Comparison of ENCODE assay signal across 9 cellular contexts in genomic region chr11:61747389-61748285, GRCh38. TPM values are rescaled to one million over a fixed set of nuclear protein-coding genes. Genes with fewer than 3 reads are reported as not detected.
DNase-seq lines count a peak whose midpoint lies in the region; ATAC-seq and TF ChIP-seq lines count a peak whose summit lies in the region.
"Had no signal": no experiment of that assay in that cellular context is flagged by ENCODE, and none has a peak within 500 bp of the region (broad histone marks: within the 10 kb centered on the region; RNA-seq: fewer than 3 reads in every experiment).

No MANE protein-coding gene starts in this region.

- peaks cover 14 to 34% (median 27%) of the 10 kb centered on the region in 3 donors for H3K27me3 Mint-ChIP-seq in naive B cell

- H3K27ac Mint-ChIP-seq in naive B cell = no peak overlapping the region

- H3K36me3 ChIP-seq in H7 (replicated peaks; ENCODE audit: control insufficient read depth, insufficient read depth, low read length) (no peaks in the 10 kb centered on the region), upper lobe of right lung (no peaks in the 10 kb centered on the region)

- peaks cover 0 to 4% (median 4%) of the 10 kb centered on the region in 3 donors for H3K4me1 Mint-ChIP-seq in naive B cell

- H3K4me3 ChIP-seq in H7 (ENCODE audit: insufficient read depth, low read depth, low read length) = no peak overlapping the region
- H3K4me3 ChIP-seq in upper lobe of right lung = no peak overlapping the region
- H3K4me3 ChIP-seq: SK-N-MC had no signal

- H3K36me3 Mint-ChIP-seq in naive B cell = no peaks in the 10 kb centered on the region

- ATAC-seq in naive B cell (ENCODE audit: low read depth in 2 of 2) = peak; percentile 29 to 39
- ATAC-seq in upper lobe of right lung = peak; percentile 90

- peak overlapping the region in 1 of 8 donors; percentile 15 for H3K4me3 Mint-ChIP-seq in naive B cell

- H3K27me3 ChIP-seq in H7 (ENCODE audit: control insufficient read depth, insufficient read depth, low read length) (peaks cover 6% of the 10 kb centered on the region), upper lobe of right lung (no peaks in the 10 kb centered on the region)

- DNase-seq in DMS114 treated with DMSO at 0.1 percent for 48 hours (lab: John Stamatoyannopoulos, UW; ENCODE audit: unreplicated experiment) (peak; percentile 53), H7 (peak; percentile 97), NCI-H226 (peak; percentile 64), fibroblast of peridontal ligament (ENCODE audit: extremely low read depth) (peak; percentile 16), naive B cell (peak; percentile 26), upper lobe of right lung (peak; percentile 88), NCI-H524 treated with DMSO at 0.1 percent for 48 hours (lab: John Stamatoyannopoulos, UW) (no peak)
- DNase-seq in activated T-cell treated with anti-CD3 and anti-CD28 coated beads, Interleukin-2, amount 50 U/mL, for 1 hour = peak; percentile 51

- no peaks in the 10 kb centered on the region for H3K9me3 Mint-ChIP-seq in naive B cell

- H3K27ac ChIP-seq in upper lobe of right lung = no peak overlapping the region
- H3K27ac ChIP-seq: SK-N-MC had no signal

- H3K4me1 ChIP-seq in upper lobe of right lung = peaks cover under 1% of the 10 kb centered on the region

- H3K9me3 ChIP-seq in upper lobe of right lung = no peaks in the 10 kb centered on the region

- intact Hi-C loops in upper lobe of right lung (cut with DNase I) = no loop called here

- TF ChIP-seq CTCF in upper lobe of right lung (IDR thresholded peaks at IDR 0.05) = peak; percentile 85

RNA-seq across cellular contexts. Expression of gene MYRF, which starts 4.8 kb away (rescaled TPM):
- total RNA-seq in H7 (2014; rRNA removed; shearing (Covaris generic)) = 3.6 and 4.2 TPM in 2 replicates
- polyA plus RNA-seq in naive B cell (ENCODE audit: low read depth in 6 of 6) = under 1 TPM in 5 of 6 donors, not detected in 1; 0.11 to 0.35 (median 0.17) TPM
- 62.6 TPM for total RNA-seq in upper lobe of right lung

RNA-seq across cellular contexts. Expression of gene TMEM258, which starts 44.8 kb away (rescaled TPM):
- total RNA-seq in H7 (2014; rRNA removed; shearing (Covaris generic)) = 263 and 296 TPM in 2 replicates
- 100 to 1,000 TPM; 117 to 238 (median 185) TPM for polyA plus RNA-seq in naive B cell (ENCODE audit: low read depth in 6 of 6)
- 94.0 TPM for total RNA-seq in upper lobe of right lung

RNA-seq across cellular contexts. Expression of gene FEN1, which starts 45.1 kb away (rescaled TPM):
- total RNA-seq in H7 (2014; rRNA removed; shearing (Covaris generic)) = 103 and 119 TPM in 2 replicates
- 10 to 100 TPM in 5 of 6 donors, 1 to 10 TPM in 1; 8.0 to 23.8 (median 15.3) TPM for polyA plus RNA-seq in naive B cell (ENCODE audit: low read depth in 6 of 6)
- total RNA-seq in upper lobe of right lung = 4.9 TPM

Comparison
In these comparisons a context has a peak if more than half of its experiments do, and no peak if none do; other contexts are left out.
1. RNA of gene MYRF, which starts 4.8 kb away (total RNA-seq): 62.6 TPM in upper lobe of right lung (single experiment); 3.6 to 4.2 TPM in H7; every median in the first group is over 10 times any median in the second.
2. RNA of gene FEN1, which starts 45.1 kb away (total RNA-seq): 103 to 119 TPM in H7; 4.9 TPM in upper lobe of right lung (single experiment); every median in the first group is over 10 times any median in the second.